Comparison of ENCODE assay signal across 8 cellular contexts in genomic region chr1:248686815-248687214, GRCh38. TPM values are rescaled to one million over a fixed set of nuclear protein-coding genes. Genes with fewer than 3 reads are reported as not detected.
A peak's percentile ranks its signal among the peaks of the same experiment; 100 is the strongest.
DNase-seq lines count a peak whose midpoint lies in the region; ATAC-seq and TF ChIP-seq lines count a peak whose summit lies in the region.

No MANE protein-coding gene starts in this region.

- H4K91ac ChIP-seq in neuronal stem cell (ENCODE audit: low read depth, low read length, poor library complexity) = no peak overlapping the region

- no peak overlapping the region for H2BK5ac ChIP-seq in neuronal stem cell (ENCODE audit: low read length)

- DNase-seq in AML-193 (lab: John Stamatoyannopoulos, UW) (peak; percentile 6 to 21), Panc1 (ENCODE audit: low read depth, low spot score) (no peak), tibial artery (no peak), caudate nucleus (lab: John Stamatoyannopoulos, UW) (no peak), anterior cingulate cortex (lab: John Stamatoyannopoulos, UW) (no peak), neuronal stem cell (ENCODE audit: low spot score) (no peak)

- BruUV-seq in Panc1 (replicated peaks; lab: Mats Ljungman, UMichigan) = no TSS peak

- no peak overlapping the region for H2BK120ac ChIP-seq in neuronal stem cell (ENCODE audit: low read depth, low read length)

- H2AK5ac ChIP-seq in neuronal stem cell (ENCODE audit: low read depth, low read length) = no peak overlapping the region

- H2AFZ ChIP-seq in neuronal stem cell (ENCODE audit: low read length) = no peak overlapping the region

- no peak overlapping the region for H3K9ac ChIP-seq in neuronal stem cell (ENCODE audit: low read depth, low read length, poor library complexity)

- H3K36me3 ChIP-seq in Panc1 (ENCODE audit: control insufficient read depth, insufficient read depth, low read length) (no peaks in the 10 kb centered on the region), tibial artery (no peaks in the 10 kb centered on the region), neuronal stem cell (replicated peaks in 1 of 2; ENCODE audit: control insufficient read depth in 2 of 2, insufficient read depth in 2 of 2, low read length in 2 of 2) (no peaks in the 10 kb centered on the region)

- in situ Hi-C loops in Panc1 (cut with HindIII; ENCODE audit: low pct_unique_long_range_greater_than_20kb, low sequenced_read_pairs) = no loop called here

- CTCF ChIA-PET in Panc1 (lab: Charles Lee) = no interaction called here

- H3K27me3 ChIP-seq in Panc1 (ENCODE audit: control insufficient read depth, insufficient read depth, low read length) (no peaks in the 10 kb centered on the region), tibial artery (no peaks in the 10 kb centered on the region), neuronal stem cell (ENCODE audit: control insufficient read depth in 3 of 3, insufficient read depth in 3 of 3, low read depth in 1 of 3, low read length in 3 of 3) (no peaks in the 10 kb centered on the region)

- H3K9me3 ChIP-seq in Panc1 (ENCODE audit: control insufficient read depth, insufficient read depth, low read depth, low read length) (no peaks in the 10 kb centered on the region), tibial artery (peaks cover 0 to 5% (median 0%) of the 10 kb centered on the region in 3 donors), neuronal stem cell (replicated peaks in 1 of 2; ENCODE audit: control insufficient read depth in 2 of 2, insufficient read depth in 1 of 2, low read depth in 1 of 2, low read length in 2 of 2) (peaks cover 0 to 18% of the 10 kb centered on the region in 2 donors)

- H3K4ac ChIP-seq in neuronal stem cell (ENCODE audit: low read length) = no peak overlapping the region

- H3K27ac ChIP-seq in Panc1 (ENCODE audit: low read length) (no peak overlapping the region), tibial artery (no peak overlapping the region), caudate nucleus (ENCODE audit: low read depth, low read length) (no peak overlapping the region), neuronal stem cell (replicated peaks; ENCODE audit: low read length) (no peak overlapping the region)

- H2BK12ac ChIP-seq in neuronal stem cell (ENCODE audit: low read length) = no peak overlapping the region

- intact Hi-C loops in Panc1 (cut with micrococcal nuclease; ENCODE audit: unreplicated experiment) = loop anchor here (5.0 kb wide), 1 partner anchor 65 kb away; no protein-coding TSS in a partner anchor
- intact Hi-C loops in tibial artery (cut with DNase I; ENCODE audit: low total_unique reads) = no loop called here

- no peaks in the 10 kb centered on the region for H3K79me1 ChIP-seq in neuronal stem cell (ENCODE audit: low read depth, low read length)

- H3K4me1 ChIP-seq in Panc1 (ENCODE audit: control insufficient read depth, insufficient read depth, low read length) = no peaks in the 10 kb centered on the region
- no peaks in the 10 kb centered on the region for H3K4me1 ChIP-seq in tibial artery
- H3K4me1 ChIP-seq in neuronal stem cell (ENCODE audit: control insufficient read depth in 2 of 2, insufficient read depth in 1 of 2, low read depth in 1 of 2, low read length in 2 of 2) = no peaks in the 10 kb centered on the region

- WGBS in neuronal stem cell (ENCODE audit: extremely low coverage in 2 of 2, insufficient read length in 2 of 2, insufficient replicate concordance in 1 of 2), 2 donors = no CpG with 5 or more reads among the region's 3 CpGs

- H3K18ac ChIP-seq in neuronal stem cell (ENCODE audit: low read length) = no peak overlapping the region

- H3K14ac ChIP-seq in neuronal stem cell (ENCODE audit: low read length) = no peak overlapping the region

- H3K23ac ChIP-seq in neuronal stem cell (ENCODE audit: low read depth, low read length, poor library complexity) = no peak overlapping the region

- no peak overlapping the region for H3K4me2 ChIP-seq in neuronal stem cell (ENCODE audit: insufficient read depth, low read length, poor library complexity, severe bottlenecking)

- no peak overlapping the region for H2BK15ac ChIP-seq in neuronal stem cell (ENCODE audit: low read length)

- H3K4me3 ChIP-seq in Panc1 (ENCODE audit: low read depth in 2 of 2, low read length in 2 of 2) (no peak overlapping the region), tibial artery (no peak overlapping the region), neuronal stem cell (ENCODE audit: low read length in 2 of 2) (no peak overlapping the region)

- ATAC-seq in GM18517 (IDR thresholded peaks at IDR 0.05; ENCODE audit: unreplicated experiment) (peak; percentile 88), HG02870 (IDR thresholded peaks at IDR 0.05; ENCODE audit: unreplicated experiment) (peak; percentile 81), Panc1 (peak; percentile 69)

- H4K8ac ChIP-seq in neuronal stem cell (ENCODE audit: low read depth, low read length) = no peak overlapping the region

- TF ChIP-seq CTCF in Panc1 (IDR thresholded peaks at IDR 0.05) (peak; percentile 60), tibial artery (IDR thresholded peaks at IDR 0.05) (no peak)

- POLR2A ChIA-PET in Panc1 (lab: Charles Lee) = no interaction called here

RNA-seq across cellular contexts. Expression of gene OR14I1, which starts 15.8 kb away (rescaled TPM):
- not detected for total RNA-seq in Panc1 (2021; ENCODE audit: unreplicated experiment)
- not detected for polyA plus RNA-seq in Panc1 (2012; ENCODE audit: insufficient read length)
- polyA plus RNA-seq in neuronal stem cell (2013, experiment 1 of 2) = not detected
- not detected for polyA plus RNA-seq in neuronal stem cell (2013, experiment 2 of 2)

RNA-seq across cellular contexts. Expression of gene OR2T27, which starts 31.5 kb away (rescaled TPM):
- not detected for total RNA-seq in Panc1 (2021; ENCODE audit: unreplicated experiment)
- not detected for polyA plus RNA-seq in Panc1 (2012; ENCODE audit: insufficient read length)
- polyA plus RNA-seq in neuronal stem cell (2013, experiment 1 of 2) = not detected
- not detected for polyA plus RNA-seq in neuronal stem cell (2013, experiment 2 of 2)

RNA-seq across cellular contexts. Expression of gene OR2T35, which starts 41.7 kb away (rescaled TPM):
- not detected for total RNA-seq in Panc1 (2021; ENCODE audit: unreplicated experiment)
- not detected for polyA plus RNA-seq in Panc1 (2012; ENCODE audit: insufficient read length)
- polyA plus RNA-seq in neuronal stem cell (2013, experiment 1 of 2) = not detected
- polyA plus RNA-seq in neuronal stem cell (2013, experiment 2 of 2) = not detected

RNA-seq across cellular contexts. Expression of gene OR2T11, which starts 51.9 kb away (rescaled TPM):
- total RNA-seq in Panc1 (2021; ENCODE audit: unreplicated experiment) = not detected
- polyA plus RNA-seq in Panc1 (2012; ENCODE audit: insufficient read length) = not detected
- polyA plus RNA-seq in neuronal stem cell (2013, experiment 1 of 2) = not detected
- polyA plus RNA-seq in neuronal stem cell (2013, experiment 2 of 2) = not detected

Comparison
In these comparisons a context has a peak if more than half of its experiments do, and no peak if none do; other contexts are left out.
1. DNase-seq: peak in AML-193 (2 of 2); none in Panc1 (single experiment), tibial artery (0 of 2), caudate nucleus (0 of 61), anterior cingulate cortex (0 of 58) and neuronal stem cell (single experiment).
2. Peak in every context shown above with its lines, with median percentiles within 50 percentile points of each other: ATAC-seq.